Comparison of ENCODE assay signal across 8 cellular contexts in the genomic region with DNA sequence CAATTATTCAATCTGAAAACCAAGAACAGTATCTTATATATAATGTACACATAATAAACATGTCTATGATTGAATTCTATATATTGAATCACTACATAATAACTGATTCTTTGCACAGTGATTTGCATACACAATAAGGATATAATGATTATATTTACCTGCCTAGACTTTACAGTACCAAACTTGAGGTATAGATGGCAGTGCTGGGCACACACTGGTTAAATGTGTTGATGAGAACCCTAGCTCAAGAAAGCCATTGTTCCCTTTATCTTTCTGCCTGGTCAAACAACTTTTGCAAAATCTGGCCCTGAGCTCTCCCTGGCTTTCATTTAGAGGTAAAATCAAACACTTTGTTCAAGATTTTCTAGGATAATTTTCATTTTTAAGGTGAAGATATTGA.
A peak's percentile ranks its signal among the peaks of the same experiment; 100 is the strongest.
DNase-seq lines count a peak whose midpoint lies in the region; ATAC-seq and TF ChIP-seq lines count a peak whose summit lies in the region.

No MANE protein-coding gene starts in this region.

- POLR2A ChIA-PET in Panc1 (lab: Charles Lee) = no interaction called here

- no TSS peak for BruUV-seq in Panc1 (replicated peaks; lab: Mats Ljungman, UMichigan)

- ATAC-seq in HG02973 (IDR thresholded peaks at IDR 0.05; ENCODE audit: unreplicated experiment) (peak; percentile 62), Panc1 (no peak)

- no peaks in the 10 kb centered on the region for H3K9me3 ChIP-seq in Panc1 (ENCODE audit: control insufficient read depth, insufficient read depth, low read depth, low read length)
- no peaks in the 10 kb centered on the region for H3K9me3 ChIP-seq in suprapubic skin

- H3K27me3 ChIP-seq in Panc1 (ENCODE audit: control insufficient read depth, insufficient read depth, low read length) (no peaks in the 10 kb centered on the region), suprapubic skin (no peaks in the 10 kb centered on the region)

- intact Hi-C loops in Panc1 (cut with micrococcal nuclease; ENCODE audit: unreplicated experiment) = no loop called here

- in situ Hi-C loops in Panc1 (cut with HindIII; ENCODE audit: low pct_unique_long_range_greater_than_20kb, low sequenced_read_pairs) = no loop called here

- peak; percentile 69 for DNase-seq in DMS 273 (lab: John Stamatoyannopoulos, UW; ENCODE audit: unreplicated experiment)
- no peak for DNase-seq in DMS 273 treated with DMSO at 0.1 percent for 48 hours (lab: John Stamatoyannopoulos, UW)
- no peak for DNase-seq in Panc1 (ENCODE audit: low read depth, low spot score)
- DNase-seq in activated T-cell treated with anti-CD3 and anti-CD28 coated beads, Interleukin-2, amount 50 U/mL, for 48 hours = no peak
- no peak for DNase-seq in activated CD4-positive, alpha-beta T cell treated with anti-CD3 and anti-CD28 coated beads for 1 hour
- DNase-seq in suprapubic skin (ENCODE audit: low spot score in 2 of 2) = no peak

- no peak for TF ChIP-seq POLR2A in suprapubic skin (IDR thresholded peaks at IDR 0.05)

- no peaks in the 10 kb centered on the region for H3K36me3 Mint-ChIP-seq in nephron (ENCODE audit: low read depth)

- no peaks in the 10 kb centered on the region for H3K4me1 ChIP-seq in Panc1 (ENCODE audit: control insufficient read depth, insufficient read depth, low read length)
- H3K4me1 ChIP-seq in suprapubic skin = no peaks in the 10 kb centered on the region

- H3K4me3 ChIP-seq in Panc1 (ENCODE audit: low read depth in 2 of 2, low read length in 2 of 2) (no peak overlapping the region), suprapubic skin (no peak overlapping the region)

- no peak overlapping the region for H3K27ac Mint-ChIP-seq in nephron

- H3K36me3 ChIP-seq in Panc1 (ENCODE audit: control insufficient read depth, insufficient read depth, low read length) (no peaks in the 10 kb centered on the region), suprapubic skin (no peaks in the 10 kb centered on the region)

- no peak overlapping the region for H3K27ac ChIP-seq in Panc1 (ENCODE audit: low read length)
- H3K27ac ChIP-seq in suprapubic skin = no peak overlapping the region

- H3K9me3 Mint-ChIP-seq in nephron = no peaks in the 10 kb centered on the region

- H3K27me3 Mint-ChIP-seq in nephron (ENCODE audit: low read depth) = no peaks in the 10 kb centered on the region

- TF ChIP-seq CTCF in Panc1 (IDR thresholded peaks at IDR 0.05) (peak; percentile 49; the same call in 1 of the 2 replicates), nephron (IDR thresholded peaks at IDR 0.05; ENCODE audit: unreplicated experiment in 3 of 3) (peak; percentile 20 to 42 (median 36)), suprapubic skin (IDR thresholded peaks at IDR 0.05) (no peak)

- no peak for TF ChIP-seq EP300 in suprapubic skin (IDR thresholded peaks at IDR 0.05)

- no peak overlapping the region for H3K4me3 Mint-ChIP-seq in nephron

- CTCF ChIA-PET in Panc1 (lab: Charles Lee) = no interaction called here

- no peaks in the 10 kb centered on the region for H3K4me1 Mint-ChIP-seq in nephron

Comparison
In these comparisons a context has a peak if more than half of its experiments do, and no peak if none do; other contexts are left out.
1. CTCF ChIP-seq: peak in Panc1 (single experiment) and nephron (3 of 3); none in suprapubic skin (0 of 2).